Comparison of ENCODE assay signal across 28 cellular contexts in the genomic region with DNA sequence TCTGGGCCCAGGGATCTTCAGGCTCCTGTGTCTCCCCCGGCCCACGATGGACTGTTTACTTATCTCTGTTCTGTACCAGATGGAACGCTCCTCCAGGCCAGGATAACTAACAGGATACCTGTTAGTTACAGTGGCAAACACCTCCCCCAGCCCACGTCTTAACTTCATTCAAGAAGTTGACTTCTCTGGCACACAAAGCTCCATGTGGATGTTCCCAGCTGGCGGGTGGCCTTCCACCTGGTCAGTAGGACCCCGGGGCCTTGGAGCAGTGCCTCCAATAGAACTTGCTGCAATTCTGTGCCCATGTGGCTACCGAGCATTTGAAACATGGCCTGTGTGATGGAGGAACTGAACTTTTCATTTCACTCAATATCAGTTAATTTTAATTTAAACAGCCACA.
"Had no signal": no experiment of that assay in that cellular context is flagged by ENCODE, and none has a peak within 500 bp of the region (broad histone marks: within the 10 kb centered on the region; RNA-seq: fewer than 3 reads in every experiment).

No MANE protein-coding gene starts in this region.

- H3K27ac ChIP-seq: left lung, ovary, right atrium auricular region, skin epidermis, stomach, testis, thyroid gland, transverse colon, upper lobe of left lung had no signal

- H3K4me3 Mint-ChIP-seq: immature natural killer cell; mesothelial cell of epicardium; naive B cell; natural killer cell; nephron progenitor cell; stimulated activated naive B cell treated with anti-CD40 and anti-IgM and Interleukin-4, amounts not matched to agents 10 μg/mL and 1 μg/mL and 100 μg/mL, for 72 hours had no signal

- H3K4me1 Mint-ChIP-seq: immature natural killer cell, mesothelial cell of epicardium, naive B cell, natural killer cell had no signal

- H3K36me3 Mint-ChIP-seq: immature natural killer cell; mesothelial cell of epicardium; naive B cell; natural killer cell; stimulated activated naive B cell treated with anti-CD40 and anti-IgM and Interleukin-4, amounts not matched to agents 10 μg/mL and 1 μg/mL and 100 μg/mL, for 72 hours had no signal

- H3K27ac Mint-ChIP-seq: immature natural killer cell; mesothelial cell of epicardium; naive B cell; natural killer cell; nephron progenitor cell; progenitor cell of endocrine pancreas; stimulated activated naive B cell treated with anti-CD40 and anti-IgM and Interleukin-4, amounts not matched to agents 10 μg/mL and 1 μg/mL and 100 μg/mL, for 72 hours had no signal

- H3K9me3 ChIP-seq: left lung, ovary, right atrium auricular region, stomach, testis, thyroid gland, transverse colon, upper lobe of left lung had no signal

- ATAC-seq: left lung; natural killer cell; sciatic nerve; stimulated activated naive B cell treated with anti-CD40 and anti-IgM and Interleukin-4, amounts not matched to agents 10 μg/mL and 1 μg/mL and 100 μg/mL, for 72 hours; stimulated activated naive CD8-positive, alpha-beta T cell treated with anti-CD3 and anti-CD28 coated beads, Interleukin-15, Interleukin-2, amounts not matched to agents 100 U/mL and 50 U/mL, for 24 hours had no signal

- DNase-seq: hypothalamus; immature natural killer cell; kidney; left colon; mesendoderm; naive B cell; natural killer cell; nephron progenitor cell; ovary; stimulated activated CD4-positive, alpha-beta T cell treated with anti-CD3 and anti-CD28 coated beads, Interleukin-12 subunit alpha, Interleukin-12 subunit beta, amount 100 ng/mL, for 4 hours; stimulated activated CD4-positive, alpha-beta T cell treated with anti-CD3 and anti-CD28 coated beads, Interleukin-15, amount 100 ng/mL, for 24 hours; stimulated activated CD4-positive, alpha-beta T cell treated with anti-CD3 and anti-CD28 coated beads, Interleukin-2, amount 100 ng/mL, for 24 hours; stimulated activated CD4-positive, alpha-beta T cell treated with anti-CD3 and anti-CD28 coated beads, Interleukin-4, amount 100 ng/mL, for 1 hour; stimulated activated naive B cell treated with anti-CD40 and anti-IgM and Interleukin-4, amounts not matched to agents 10 μg/mL and 1 μg/mL and 100 μg/mL, for 72 hours; stimulated activated naive CD8-positive, alpha-beta T cell treated with anti-CD3 and anti-CD28 coated beads, Interleukin-15, Interleukin-2, amounts not matched to agents 100 U/mL and 50 U/mL, for 24 hours; testis; thyroid gland; transverse colon; upper lobe of left lung had no signal

- FAIRE-seq: islet of Langerhans, kidney had no signal

- H3K4me1 ChIP-seq: left lung, transverse colon, upper lobe of left lung had no signal

- H3K4me3 ChIP-seq: left lung, lung, ovary, right atrium auricular region, skin epidermis, stomach, testis, thyroid gland, transverse colon, upper lobe of left lung had no signal

- H3K27me3 ChIP-seq: ovary, right atrium auricular region, stomach, testis, thyroid gland, upper lobe of left lung had no signal

- H3K9me3 Mint-ChIP-seq: mesothelial cell of epicardium; naive B cell; natural killer cell; nephron progenitor cell; stimulated activated naive B cell treated with anti-CD40 and anti-IgM and Interleukin-4, amounts not matched to agents 10 μg/mL and 1 μg/mL and 100 μg/mL, for 72 hours had no signal

- H3K36me3 ChIP-seq: left lung, ovary, right atrium auricular region, stomach, thyroid gland, transverse colon, upper lobe of left lung had no signal
